8 cellular contexts compared by ENCODE assay signal in genomic region chr20:49278036-49278816, GRCh38. TPM values are rescaled to one million over a fixed set of nuclear protein-coding genes. Genes with fewer than 3 reads are reported as not detected.
DNase-seq lines count a peak whose midpoint lies in the region; ATAC-seq and TF ChIP-seq lines count a peak whose summit lies in the region.

Gene ZNFX1 (minus strand): TSS chr20:49278057. CDS start chr20:49275839, 2,218 bp downstream.

- H3K9me3 Mint-ChIP-seq in chondrocyte (ENCODE audit: low read depth) = no peaks in the 10 kb centered on the region

- peaks cover 22% of the 10 kb centered on the region for H3K36me3 ChIP-seq in kidney epithelial cell (ENCODE audit: control insufficient read depth, insufficient read depth, low read length)

- DNase-seq in AML-193 (lab: John Stamatoyannopoulos, UW) = peak; percentile 98
- peak; percentile 95 for DNase-seq in NCI-H510A treated with DMSO at 0.1 percent for 48 hours (lab: John Stamatoyannopoulos, UW)
- DNase-seq in activated CD4-positive, alpha-beta T cell treated with anti-CD3 and anti-CD28 coated beads for 24 hours (ENCODE audit: low read depth in 2 of 2) = peak; percentile 98 to 99
- DNase-seq in chondrocyte (ENCODE audit: low spot score) = peak; percentile 100
- DNase-seq in kidney epithelial cell (ENCODE audit: low read depth) = peak; percentile 80
- DNase-seq in stimulated activated CD4-positive, alpha-beta T cell treated with anti-CD3 and anti-CD28 coated beads, Interleukin-15, amount 100 ng/mL, for 48 hours (ENCODE audit: low read depth in 2 of 2) = peak; percentile 99

- H3K4me3 ChIP-seq in kidney epithelial cell (ENCODE audit: low read depth, low read length) = peak within 1 kb of the TSS; percentile 79

- ATAC-seq in HG03439 (IDR thresholded peaks at IDR 0.05; ENCODE audit: unreplicated experiment) = peak; percentile 88

- TF ChIP-seq CTCF in chondrocyte (IDR thresholded peaks at IDR 0.05) (peak; percentile 17), kidney epithelial cell (IDR thresholded peaks at IDR 0.05; ENCODE audit: insufficient read depth, low read length, poor library complexity, severe bottlenecking) (no peak)

- no peaks in the 10 kb centered on the region for H3K27me3 ChIP-seq in kidney epithelial cell (ENCODE audit: control insufficient read depth, insufficient read depth, low read length)

- peak within 1 kb of the TSS; percentile 89 for H3K27ac Mint-ChIP-seq in chondrocyte (ENCODE audit: unreplicated experiment)

- TF ChIP-seq POLR2A in GM19193 (IDR thresholded peaks at IDR 0.05; ENCODE audit: extremely low read depth, insufficient read depth, insufficient read length) = peak; percentile 100

- H3K4me3 Mint-ChIP-seq in chondrocyte (ENCODE audit: unreplicated experiment) = peak within 1 kb of the TSS; percentile 99

- H3K4me1 Mint-ChIP-seq in chondrocyte (ENCODE audit: low read depth) = peaks cover 57% of the 10 kb centered on the region

- peaks cover 54% of the 10 kb centered on the region for H3K36me3 Mint-ChIP-seq in chondrocyte (ENCODE audit: low read depth)

- no peaks in the 10 kb centered on the region for H3K27me3 Mint-ChIP-seq in chondrocyte (ENCODE audit: low read depth)

RNA-seq across cellular contexts. Expression of gene ZNFX1, which starts in this region (rescaled TPM):
- 36.0 to 38.7 TPM (median 36.4 TPM) in 3 replicates for total RNA-seq in chondrocyte
- total RNA-seq in kidney epithelial cell = 32.7 and 35.4 TPM in 2 replicates

Comparison
In these comparisons a context has a peak if more than half of its experiments do, and no peak if none do; other contexts are left out.
1. Peak in every context shown above with its lines: DNase-seq, ATAC-seq and H3K4me3 ChIP-seq.